23 cellular contexts compared by ENCODE assay signal in genomic region chr11:134739136-134739535, GRCh38.
DNase-seq lines count a peak whose midpoint lies in the region; ATAC-seq and TF ChIP-seq lines count a peak whose summit lies in the region.
"Had no signal": no experiment of that assay in that cellular context is flagged by ENCODE, and none has a peak within 500 bp of the region (broad histone marks: within the 10 kb centered on the region; RNA-seq: fewer than 3 reads in every experiment).

No MANE protein-coding gene starts in this region.

- no peak overlapping the region for H2BK12ac ChIP-seq in neuronal stem cell (ENCODE audit: low read length)

- no peak overlapping the region for H2AK9ac ChIP-seq in IMR-90 (replicated peaks; ENCODE audit: low read depth, low read length, poor library complexity)

- H3K4me3 ChIP-seq in DND-41 (ENCODE audit: low read depth in 1 of 2, low read length in 2 of 2) (no peak overlapping the region), IMR-90 (ENCODE audit: insufficient read depth, low read depth, low read length) (no peak overlapping the region), endodermal cell (ENCODE audit: low read length) (no peak overlapping the region), neuronal stem cell (ENCODE audit: low read length in 2 of 2) (peak overlapping the region in 1 of 2 donors; percentile 56), transverse colon (no peak overlapping the region)
- H3K4me3 ChIP-seq: A549; BLaER1 treated with 17β-estradiol and CSF1 and Interleukin-3, amounts not matched to agents 10 nM and 100 nM had no signal

- peak overlapping the region; percentile 89 for H2BK5ac ChIP-seq in IMR-90 (ENCODE audit: low read depth, low read length, poor library complexity, severe bottlenecking)
- no peak overlapping the region for H2BK5ac ChIP-seq in neuronal stem cell (ENCODE audit: low read length)

- H3K18ac ChIP-seq in IMR-90 (ENCODE audit: low read depth, low read length): no peak overlapping the region
- no peak overlapping the region for H3K18ac ChIP-seq in neuronal stem cell (ENCODE audit: low read length)

- no peaks in the 10 kb centered on the region for H3K36me3 Mint-ChIP-seq in endodermal cell (ENCODE audit: low read depth)
- H3K36me3 Mint-ChIP-seq: CD14-positive monocyte; CD8-positive, alpha-beta memory T cell had no signal

- H4K20me1 ChIP-seq in DND-41 (ENCODE audit: insufficient read depth, low read length): no peaks in the 10 kb centered on the region
- H4K20me1 ChIP-seq in IMR-90 (ENCODE audit: insufficient read depth, low read length): no peaks in the 10 kb centered on the region
- H4K20me1 ChIP-seq: BLaER1 treated with 17β-estradiol and CSF1 and Interleukin-3, amounts not matched to agents 10 nM and 100 nM had no signal

- peaks cover 32% of the 10 kb centered on the region for H3K4me1 Mint-ChIP-seq in endodermal cell
- H3K4me1 Mint-ChIP-seq: CD14-positive monocyte had no signal

- H3K4ac ChIP-seq in IMR-90 (ENCODE audit: low read depth, low read length): no peak overlapping the region
- H3K4ac ChIP-seq in neuronal stem cell (ENCODE audit: low read length): peak overlapping the region; percentile 27

- H3K27ac ChIP-seq in DND-41 (ENCODE audit: low read length) (peak overlapping the region; percentile 86), IMR-90 (ENCODE audit: insufficient read depth, low read length) (no peak overlapping the region), endodermal cell (ENCODE audit: low read depth, low read length) (no peak overlapping the region), neuronal stem cell (replicated peaks; ENCODE audit: low read length) (no peak overlapping the region), transverse colon (no peak overlapping the region)
- H3K27ac ChIP-seq: A549; BLaER1 treated with 17β-estradiol and CSF1 and Interleukin-3, amounts not matched to agents 10 nM and 100 nM had no signal

- no peak overlapping the region for H3K56ac ChIP-seq in IMR-90 (ENCODE audit: extremely low read depth, insufficient read depth, low read length)

- ATAC-seq in DND-41 (ENCODE audit: insufficient read depth, low read depth): no peak
- no peak for ATAC-seq in IMR-90 (ENCODE audit: low read depth)
- ATAC-seq: A549 had no signal

- H2BK15ac ChIP-seq in IMR-90 (ENCODE audit: low read depth, low read length) (no peak overlapping the region), neuronal stem cell (ENCODE audit: low read length) (no peak overlapping the region)

- H3K27me3 ChIP-seq in DND-41 (ENCODE audit: insufficient read depth, low read length, poor library complexity): no peaks in the 10 kb centered on the region
- H3K27me3 ChIP-seq in IMR-90 (ENCODE audit: control insufficient read depth, insufficient read depth, low read length): no peaks in the 10 kb centered on the region
- H3K27me3 ChIP-seq in endodermal cell (ENCODE audit: control insufficient read depth, insufficient read depth, low read length, poor library complexity, severe bottlenecking): no peaks in the 10 kb centered on the region
- peaks cover 0 to 3% (median 0%) of the 10 kb centered on the region in 3 experiments for H3K27me3 ChIP-seq in neuronal stem cell (ENCODE audit: control insufficient read depth in 3 of 3, insufficient read depth in 3 of 3, low read depth in 1 of 3, low read length in 3 of 3)
- no peaks in the 10 kb centered on the region for H3K27me3 ChIP-seq in transverse colon
- H3K27me3 ChIP-seq: BLaER1 treated with 17β-estradiol and CSF1 and Interleukin-3, amounts not matched to agents 10 nM and 100 nM had no signal

- TF ChIP-seq RAD21 in IMR-90 (IDR thresholded peaks at IDR 0.05; ENCODE audit: low read length): no peak

- H2BK20ac ChIP-seq in IMR-90 (ENCODE audit: low read depth, low read length): no peak overlapping the region

- no TSS peak for BruUV-seq in IMR-90 (replicated peaks; lab: Mats Ljungman, UMichigan)

- H4K5ac ChIP-seq in IMR-90 (ENCODE audit: low read depth, low read length): no peak overlapping the region

- H4K91ac ChIP-seq in IMR-90 (ENCODE audit: insufficient read depth, low read depth, low read length) (no peak overlapping the region), neuronal stem cell (ENCODE audit: low read depth, low read length, poor library complexity) (no peak overlapping the region)

- H3K4me1 ChIP-seq in DND-41 (ENCODE audit: insufficient read depth, low read length) (peaks cover 59% of the 10 kb centered on the region), IMR-90 (ENCODE audit: control insufficient read depth, insufficient read depth, low read length) (peaks cover 5% of the 10 kb centered on the region; the same call in 1 of the 2 replicates), endodermal cell (ENCODE audit: control insufficient read depth, insufficient read depth, low read length) (peaks cover 30% of the 10 kb centered on the region), neuronal stem cell (ENCODE audit: control insufficient read depth in 2 of 2, insufficient read depth in 1 of 2, low read depth in 1 of 2, low read length in 2 of 2) (peaks cover 0 to 12% of the 10 kb centered on the region in 2 donors), transverse colon (no peaks in the 10 kb centered on the region)
- H3K4me1 ChIP-seq: A549, BE2C had no signal

- H3K14ac ChIP-seq in IMR-90 (replicated peaks; ENCODE audit: low read depth, low read length): no peak overlapping the region
- H3K14ac ChIP-seq in neuronal stem cell (ENCODE audit: low read length): no peak overlapping the region

- H2AFZ ChIP-seq in DND-41 (ENCODE audit: low read depth, low read length): no peak overlapping the region
- no peak overlapping the region for H2AFZ ChIP-seq in IMR-90 (replicated peaks; ENCODE audit: low read length, poor library complexity)
- no peak overlapping the region for H2AFZ ChIP-seq in neuronal stem cell (ENCODE audit: low read length)

- CTCF ChIA-PET in IMR-90 (lab: Yijun Ruan, JAX): no interaction called here

- H3K27me3 Mint-ChIP-seq in endodermal cell (ENCODE audit: insufficient read depth): peaks cover 2% of the 10 kb centered on the region

- dilution Hi-C loops in IMR-90 (cut with HindIII; ENCODE audit: low sequenced_read_pairs, unreplicated experiment): no loop called here

- H3K79me1 ChIP-seq in IMR-90 (ENCODE audit: low read depth in 1 of 2, low read length in 2 of 2) (no peaks in the 10 kb centered on the region), neuronal stem cell (ENCODE audit: low read depth, low read length) (no peaks in the 10 kb centered on the region)

- no peaks in the 10 kb centered on the region for H3K79me2 ChIP-seq in DND-41 (ENCODE audit: insufficient read depth, low read length)

- H2AK5ac ChIP-seq in IMR-90 (ENCODE audit: low read depth, low read length) (no peak overlapping the region), neuronal stem cell (ENCODE audit: low read depth, low read length) (no peak overlapping the region)

- H3K4me3 Mint-ChIP-seq in endodermal cell: no peak overlapping the region
- H3K4me3 Mint-ChIP-seq: CD14-positive monocyte; CD4-positive, alpha-beta T cell; CD8-positive, alpha-beta memory T cell had no signal

- no peaks in the 10 kb centered on the region for H3K9me3 Mint-ChIP-seq in endodermal cell
- H3K9me3 Mint-ChIP-seq: CD4-positive, alpha-beta T cell; CD8-positive, alpha-beta memory T cell had no signal

- no peak overlapping the region for H3K23ac ChIP-seq in IMR-90 (ENCODE audit: low read depth, low read length)
- H3K23ac ChIP-seq in neuronal stem cell (ENCODE audit: low read depth, low read length, poor library complexity): peak overlapping the region; percentile 37

- H2BK120ac ChIP-seq in IMR-90 (ENCODE audit: low read depth, low read length): no peak overlapping the region
- no peak overlapping the region for H2BK120ac ChIP-seq in neuronal stem cell (ENCODE audit: low read depth, low read length)

- DNase-seq in DND-41 (no peak), IMR-90 (no peak), endodermal cell (peak; percentile 45), neuronal stem cell (ENCODE audit: low spot score) (no peak), NCI-H524 (lab: John Stamatoyannopoulos, UW) (no peak), transverse colon (no peak), kidney tubule cell (ENCODE audit: low spot score) (no peak), inferior parietal cortex (ENCODE audit: extremely low spot score) (no peak)
- DNase-seq: 8988T; ACHN; AML-193; BE2C; CD8-positive, alpha-beta memory T cell; DMS 273 treated with DMSO at 0.1 percent for 48 hours; DMS79; GF-D8; GOT3; H7; HCEC 1CT had no signal

- POLR2A ChIA-PET in IMR-90 (lab: Charles Lee; ENCODE audit: unreplicated experiment): no interaction called here

- TF ChIP-seq EP300 in transverse colon (IDR thresholded peaks at IDR 0.05; ENCODE audit: low read depth): no peak

- no peaks in the 10 kb centered on the region for H3K9me1 ChIP-seq in IMR-90 (ENCODE audit: insufficient read depth, low read length)

- in situ Hi-C loops in IMR-90 (cut with MboI; ENCODE audit: low sequenced_read_pairs) (no loop called here), transverse colon (cut with MboI; ENCODE audit: low pct_ligation_motif_present in 1 of 4, low pct_unique_long_range_greater_than_20kb in 1 of 4, low sequenced_read_pairs in 3 of 4) (no loop called here)

- no peak overlapping the region for H3K4me2 ChIP-seq in DND-41 (ENCODE audit: insufficient read depth, low read length)
- H3K4me2 ChIP-seq in IMR-90 (ENCODE audit: low read depth, low read length): no peak overlapping the region
- H3K4me2 ChIP-seq in neuronal stem cell (ENCODE audit: insufficient read depth, low read length, poor library complexity, severe bottlenecking): no peak overlapping the region
- H3K4me2 ChIP-seq: A549 had no signal

- TF ChIP-seq POLR2A in IMR-90 (IDR thresholded peaks at IDR 0.05; ENCODE audit: low read depth, low read length) (no peak), transverse colon (IDR thresholded peaks at IDR 0.05) (no peak)

- TF ChIP-seq CTCF in DND-41 (IDR thresholded peaks at IDR 0.05; ENCODE audit: borderline replicate concordance, extremely low read depth, low read length, poor library complexity, severe bottlenecking): no peak
- no peak for TF ChIP-seq CTCF in IMR-90 (conservative IDR thresholded peaks at IDR 0.05; ENCODE audit: low read depth, low read length)
- no peak for TF ChIP-seq CTCF in endodermal cell (conservative IDR thresholded peaks at IDR 0.05)
- TF ChIP-seq CTCF in transverse colon (IDR thresholded peaks at IDR 0.05): no peak

- H3K27ac Mint-ChIP-seq in endodermal cell: no peak overlapping the region
- H3K27ac Mint-ChIP-seq: CD14-positive monocyte; CD4-positive, alpha-beta T cell; CD8-positive, alpha-beta memory T cell had no signal

- 100% methylated on average over 3 of the region's 11 CpGs; no CpG with 5 or more reads in 1 of the 2 experiments for WGBS in IMR-90 (ENCODE audit: extremely low coverage in 2 of 2, insufficient read length in 1 of 2), 2 experiments
- 81 to 88% methylated on average over 3 to 11 of the region's 11 CpGs for WGBS in endodermal cell (ENCODE audit: insufficient coverage in 1 of 2, insufficient read length in 1 of 2), 2 experiments
- no CpG with 5 or more reads among the region's 11 CpGs for WGBS in neuronal stem cell (ENCODE audit: extremely low coverage in 2 of 2, insufficient read length in 2 of 2, insufficient replicate concordance in 1 of 2), 2 donors
- 80% methylated on average over 11 of the region's 11 CpGs; no CpG with 5 or more reads in 1 of the 2 donors for WGBS in transverse colon (ENCODE audit: low coverage in 1 of 2), 2 donors

- intact Hi-C loops in IMR-90 (cut with micrococcal nuclease) (no loop called here), transverse colon (cut with DNase I; ENCODE audit: low total_unique reads) (no loop called here)

- H3K9me3 ChIP-seq in DND-41 (ENCODE audit: insufficient read depth, low read length, severe bottlenecking) (no peaks in the 10 kb centered on the region), IMR-90 (ENCODE audit: control insufficient read depth, insufficient read depth, low read length) (peaks cover 28% of the 10 kb centered on the region), endodermal cell (ENCODE audit: control insufficient read depth, low read length) (no peaks in the 10 kb centered on the region), neuronal stem cell (replicated peaks in 1 of 2; ENCODE audit: control insufficient read depth in 2 of 2, insufficient read depth in 1 of 2, low read depth in 1 of 2, low read length in 2 of 2) (peaks cover 0 to 3% of the 10 kb centered on the region in 2 donors), transverse colon (no peaks in the 10 kb centered on the region)
- H3K9me3 ChIP-seq: A549; BE2C; BLaER1 treated with 17β-estradiol and CSF1 and Interleukin-3, amounts not matched to agents 10 nM and 100 nM had no signal

- H4K8ac ChIP-seq in IMR-90 (ENCODE audit: low read depth in 2 of 2, low read length in 2 of 2): no peak overlapping the region
- no peak overlapping the region for H4K8ac ChIP-seq in neuronal stem cell (ENCODE audit: low read depth, low read length)

- H3K36me3 ChIP-seq in DND-41 (ENCODE audit: insufficient read depth, low read length) (no peaks in the 10 kb centered on the region), IMR-90 (ENCODE audit: control insufficient read depth, insufficient read depth, low read length) (no peaks in the 10 kb centered on the region), endodermal cell (ENCODE audit: control insufficient read depth, insufficient read depth, low read length) (no peaks in the 10 kb centered on the region), neuronal stem cell (replicated peaks in 1 of 2; ENCODE audit: control insufficient read depth in 2 of 2, insufficient read depth in 2 of 2, low read length in 2 of 2) (no peaks in the 10 kb centered on the region), transverse colon (no peaks in the 10 kb centered on the region)
- H3K36me3 ChIP-seq: BE2C; BLaER1 treated with 17β-estradiol and CSF1 and Interleukin-3, amounts not matched to agents 10 nM and 100 nM had no signal

- H3K9ac ChIP-seq in DND-41 (ENCODE audit: low read depth, low read length) (no peak overlapping the region), IMR-90 (ENCODE audit: low read depth, low read length) (no peak overlapping the region), endodermal cell (ENCODE audit: extremely low read depth, low read length, poor library complexity, severe bottlenecking) (no peak overlapping the region), neuronal stem cell (ENCODE audit: low read depth, low read length, poor library complexity) (no peak overlapping the region)
- H3K9ac ChIP-seq: BLaER1 treated with 17β-estradiol and CSF1 and Interleukin-3, amounts not matched to agents 10 nM and 100 nM had no signal
